25 cellular contexts compared by ENCODE assay signal in genomic region chr6:125232466-125232865, GRCh38.
DNase-seq lines count a peak whose midpoint lies in the region; ATAC-seq and TF ChIP-seq lines count a peak whose summit lies in the region.
"Had no signal": no experiment of that assay in that cellular context is flagged by ENCODE, and none has a peak within 500 bp of the region (broad histone marks: within the 10 kb centered on the region; RNA-seq: fewer than 3 reads in every experiment).

No MANE protein-coding gene starts in this region.

- peak overlapping the region; percentile 61 to 74; a peak in 2 of 4 replicates for H4K8ac ChIP-seq in IMR-90 (ENCODE audit: low read depth in 2 of 2, low read length in 2 of 2)

- peak overlapping the region; percentile 34; the same call in 1 of the 2 replicates for H3K4ac ChIP-seq in IMR-90 (ENCODE audit: low read depth, low read length)

- no CpG with 5 or more reads among the region's 1 CpG for whole genome bisulfite sequencing in IMR-90 (ENCODE audit: extremely low coverage in 2 of 2, insufficient read length in 1 of 2), 2 experiments

- H3K4me2 ChIP-seq in IMR-90 (ENCODE audit: low read depth, low read length): no peak overlapping the region; the same call in 1 of the 2 replicates
- H3K4me2 ChIP-seq: GM23338, PC-9 had no signal

- H2BK15ac ChIP-seq in IMR-90 (ENCODE audit: low read depth, low read length): no peak overlapping the region

- no peaks in the 10 kb centered on the region for H3K9me3 ChIP-seq in IMR-90 (ENCODE audit: control insufficient read depth, insufficient read depth, low read length)
- H3K9me3 ChIP-seq: uterus had no signal

- CTCF ChIA-PET in AG04449 (lab: Yijun Ruan, JAX): no interaction called here
- CTCF ChIA-PET in IMR-90 (lab: Yijun Ruan, JAX): no interaction called here

- H3K14ac ChIP-seq in IMR-90 (replicated peaks; ENCODE audit: low read depth, low read length): no peak overlapping the region

- peak overlapping the region; percentile 80 for H2BK5ac ChIP-seq in IMR-90 (ENCODE audit: low read depth, low read length, poor library complexity, severe bottlenecking)

- H3K9me1 ChIP-seq in IMR-90 (ENCODE audit: insufficient read depth, low read length): no peaks in the 10 kb centered on the region; the same call in 1 of the 2 replicates

- peak overlapping the region; percentile 39 to 95 (median 67) for H3K27ac Mint-ChIP-seq in nephron
- H3K27ac Mint-ChIP-seq: activated CD4-positive, alpha-beta T cell treated with anti-CD3 and anti-CD28 coated beads, Interleukin-2, amount 10 ng/mL, durations not matched to agents 24 days and 14 days; activated CD8-positive, alpha-beta memory T cell treated with anti-CD3 and anti-CD28 coated beads, Interleukin-2, amount 10 ng/mL, durations not matched to agents 7 days and 5 days; activated naive CD8-positive, alpha-beta T cell treated with anti-CD3 and anti-CD28 coated beads for 36 hours; activated T-helper 17 cell treated with anti-CD3 and anti-CD28 coated beads, Interleukin-2, amount 50 U/mL, for 72 hours; GM23338 had no signal

- no peak overlapping the region for H3K56ac ChIP-seq in IMR-90 (ENCODE audit: extremely low read depth, insufficient read depth, low read length)

- H2BK120ac ChIP-seq in IMR-90 (ENCODE audit: low read depth, low read length): peak overlapping the region; percentile 49; the same call in 1 of the 2 replicates

- no TSS peak for BruUV-seq in IMR-90 (replicated peaks; lab: Mats Ljungman, UMichigan)

- H3K9ac ChIP-seq in IMR-90 (ENCODE audit: low read depth, low read length): no peak overlapping the region

- in situ Hi-C loops in IMR-90 (cut with MboI; ENCODE audit: low sequenced_read_pairs): no loop called here

- no peak overlapping the region for H2AFZ ChIP-seq in IMR-90 (replicated peaks; ENCODE audit: low read length, poor library complexity)
- H2AFZ ChIP-seq: GM23338, PC-9 had no signal

- H3K9me3 Mint-ChIP-seq in nephron: no peaks in the 10 kb centered on the region
- H3K9me3 Mint-ChIP-seq: activated CD4-positive, alpha-beta T cell treated with anti-CD3 and anti-CD28 coated beads, Interleukin-2, amount 10 ng/mL, durations not matched to agents 24 days and 14 days; activated naive CD8-positive, alpha-beta T cell treated with anti-CD3 and anti-CD28 coated beads for 36 hours; activated T-helper 17 cell treated with anti-CD3 and anti-CD28 coated beads, Interleukin-2, amount 50 U/mL, for 72 hours; GM23338 had no signal

- H3K27me3 ChIP-seq in IMR-90 (ENCODE audit: control insufficient read depth, insufficient read depth, low read length): no peaks in the 10 kb centered on the region
- H3K27me3 ChIP-seq: brain microvascular endothelial cell, uterus had no signal

- no peak overlapping the region for H2AK9ac ChIP-seq in IMR-90 (replicated peaks; ENCODE audit: low read depth, low read length, poor library complexity)

- no peak for TF ChIP-seq CTCF in AG04449 (IDR thresholded peaks at IDR 0.05; ENCODE audit: insufficient read depth, low read length, missing control alignments)
- TF ChIP-seq CTCF in IMR-90 (conservative IDR thresholded peaks at IDR 0.05; ENCODE audit: low read depth, low read length): no peak
- no peak for TF ChIP-seq CTCF in epithelial cell of esophagus (IDR thresholded peaks at IDR 0.05; ENCODE audit: insufficient read depth, low read depth, low read length, missing control alignments)
- no peak for TF ChIP-seq CTCF in nephron (IDR thresholded peaks at IDR 0.05; ENCODE audit: unreplicated experiment in 3 of 3)

- no peaks in the 10 kb centered on the region for H3K27me3 Mint-ChIP-seq in nephron (ENCODE audit: low read depth)
- H3K27me3 Mint-ChIP-seq: activated CD4-positive, alpha-beta T cell treated with anti-CD3 and anti-CD28 coated beads, Interleukin-2, amount 10 ng/mL, durations not matched to agents 24 days and 14 days; activated CD8-positive, alpha-beta memory T cell treated with anti-CD3 and anti-CD28 coated beads, Interleukin-2, amount 10 ng/mL, durations not matched to agents 7 days and 5 days; activated naive CD8-positive, alpha-beta T cell treated with anti-CD3 and anti-CD28 coated beads for 36 hours had no signal

- H3K27ac ChIP-seq in IMR-90 (ENCODE audit: insufficient read depth, low read length): peak overlapping the region; percentile 52; the same call in 1 of the 2 replicates
- H3K27ac ChIP-seq: brain microvascular endothelial cell, C4-2B, PC-9, uterus had no signal

- POLR2A ChIA-PET in AG04449 (lab: Yijun Ruan, JAX) (no interaction called here), IMR-90 (lab: Charles Lee; ENCODE audit: unreplicated experiment) (no interaction called here)

- H3K18ac ChIP-seq in IMR-90 (ENCODE audit: low read depth, low read length): peak overlapping the region; percentile 94; the same call in 1 of the 2 replicates

- TF ChIP-seq POLR2A in IMR-90 (IDR thresholded peaks at IDR 0.05; ENCODE audit: low read depth, low read length): no peak

- H3K4me3 ChIP-seq in AG04449 (ENCODE audit: low read depth, low read length) (no peak overlapping the region), IMR-90 (ENCODE audit: insufficient read depth, low read depth, low read length) (no peak overlapping the region), epithelial cell of esophagus (ENCODE audit: low read length) (no peak overlapping the region)
- H3K4me3 ChIP-seq: GM23338, PC-9, uterus had no signal

- no peaks in the 10 kb centered on the region for H3K36me3 Mint-ChIP-seq in nephron (ENCODE audit: low read depth)
- H3K36me3 Mint-ChIP-seq: activated CD8-positive, alpha-beta memory T cell treated with anti-CD3 and anti-CD28 coated beads, Interleukin-2, amount 10 ng/mL, durations not matched to agents 7 days and 5 days; activated naive CD8-positive, alpha-beta T cell treated with anti-CD3 and anti-CD28 coated beads for 36 hours had no signal

- intact Hi-C loops in IMR-90 (cut with micrococcal nuclease): no loop called here

- no peaks in the 10 kb centered on the region for H3K36me3 ChIP-seq in IMR-90 (ENCODE audit: control insufficient read depth, insufficient read depth, low read length)
- H3K36me3 ChIP-seq: brain microvascular endothelial cell, uterus had no signal

- no peak overlapping the region for H4K91ac ChIP-seq in IMR-90 (ENCODE audit: insufficient read depth, low read depth, low read length)

- no peak overlapping the region for H3K4me3 Mint-ChIP-seq in nephron
- H3K4me3 Mint-ChIP-seq: activated CD4-positive, alpha-beta T cell treated with anti-CD3 and anti-CD28 coated beads, Interleukin-2, amount 10 ng/mL, durations not matched to agents 24 days and 14 days; activated CD8-positive, alpha-beta memory T cell treated with anti-CD3 and anti-CD28 coated beads, Interleukin-2, amount 10 ng/mL, durations not matched to agents 7 days and 5 days; activated naive CD8-positive, alpha-beta T cell treated with anti-CD3 and anti-CD28 coated beads for 36 hours; activated T-helper 17 cell treated with anti-CD3 and anti-CD28 coated beads, Interleukin-2, amount 50 U/mL, for 72 hours; GM23338 had no signal

- TF ChIP-seq RAD21 in IMR-90 (IDR thresholded peaks at IDR 0.05; ENCODE audit: low read length): no peak

- H3K4me1 ChIP-seq in IMR-90 (ENCODE audit: control insufficient read depth, insufficient read depth, low read length): peaks cover 16% of the 10 kb centered on the region
- H3K4me1 ChIP-seq: uterus had no signal

- H3K4me1 Mint-ChIP-seq in nephron: peaks cover 21% of the 10 kb centered on the region
- H3K4me1 Mint-ChIP-seq: activated CD4-positive, alpha-beta T cell treated with anti-CD3 and anti-CD28 coated beads, Interleukin-2, amount 10 ng/mL, durations not matched to agents 24 days and 14 days; activated CD8-positive, alpha-beta memory T cell treated with anti-CD3 and anti-CD28 coated beads, Interleukin-2, amount 10 ng/mL, durations not matched to agents 7 days and 5 days; activated naive CD8-positive, alpha-beta T cell treated with anti-CD3 and anti-CD28 coated beads for 36 hours; activated T-helper 17 cell treated with anti-CD3 and anti-CD28 coated beads, Interleukin-2, amount 50 U/mL, for 72 hours had no signal

- peak overlapping the region; percentile 89; the same call in 1 of the 2 replicates for H4K5ac ChIP-seq in IMR-90 (ENCODE audit: low read depth, low read length)

- dilution Hi-C loops in IMR-90 (cut with HindIII; ENCODE audit: low sequenced_read_pairs, unreplicated experiment): no loop called here

- H2AK5ac ChIP-seq in IMR-90 (ENCODE audit: low read depth, low read length): no peak overlapping the region

- no peaks in the 10 kb centered on the region for H3K79me1 ChIP-seq in IMR-90 (ENCODE audit: low read depth in 1 of 2, low read length in 2 of 2)

- DNase-seq in AG04449 (ENCODE audit: low read depth, low spot score) (peak; percentile 59), IMR-90 (peak; percentile 13), epithelial cell of esophagus (ENCODE audit: low read depth) (peak; percentile 16), SK-N-DZ (ENCODE audit: low spot score) (no peak), NCI-H1105 treated with DMSO at 0.1 percent for 48 hours (lab: John Stamatoyannopoulos, UW) (no peak), CD1c-positive myeloid dendritic cell (ENCODE audit: extremely low spot score) (no peak)
- DNase-seq: activated CD4-positive, alpha-beta T cell treated with anti-CD3 and anti-CD28 coated beads, Interleukin-2, amount 10 ng/mL, durations not matched to agents 24 days and 14 days; activated CD8-positive, alpha-beta memory T cell treated with anti-CD3 and anti-CD28 coated beads, Interleukin-2, amount 10 ng/mL, durations not matched to agents 7 days and 5 days; activated naive CD8-positive, alpha-beta T cell treated with anti-CD3 and anti-CD28 coated beads for 36 hours; brain microvascular endothelial cell; DMS 273 treated with DMSO at 0.1 percent for 48 hours; KBM-7; left colon; midbrain; MV-4-11; NCI-H187 treated with DMSO at 0.1 percent for 48 hours; NCI-H2227 treated with DMSO at 0.1 percent for 48 hours; PC-9; stimulated activated CD4-positive, alpha-beta T cell treated with anti-CD3 and anti-CD28 coated beads, Interleukin-4, amount 100 ng/mL, for 4 hours; uterus had no signal

- H2BK20ac ChIP-seq in IMR-90 (ENCODE audit: low read depth, low read length): peak overlapping the region; percentile 73; the same call in 1 of the 2 replicates

- ATAC-seq in IMR-90 (ENCODE audit: low read depth): peak; percentile 52; the same call in 1 of the 2 replicates
- ATAC-seq in HG03159 (IDR thresholded peaks at IDR 0.05; ENCODE audit: unreplicated experiment): no peak
- ATAC-seq: activated CD8-positive, alpha-beta memory T cell treated with anti-CD3 and anti-CD28 coated beads, Interleukin-2, amount 10 ng/mL, durations not matched to agents 7 days and 5 days; activated T-helper 17 cell treated with anti-CD3 and anti-CD28 coated beads, Interleukin-2, amount 50 U/mL, for 72 hours; GM23338; left colon had no signal

- H4K20me1 ChIP-seq in IMR-90 (ENCODE audit: insufficient read depth, low read length): no peaks in the 10 kb centered on the region

- no peak overlapping the region for H3K23ac ChIP-seq in IMR-90 (ENCODE audit: low read depth, low read length)

TF ChIP-seq in IMR-90, 13 proteins besides CTCF, POLR2A, EP300 and RAD21:
- TF ChIP-seq CEBPB (IDR thresholded peaks at IDR 0.05; ENCODE audit: low read depth, low read length): peak; percentile 81
- no peak for TF ChIP-seq RCOR1 (IDR thresholded peaks at IDR 0.05; ENCODE audit: insufficient replicate concordance, low read length)

Comparison
In these comparisons a context has a peak if more than half of its experiments do, and no peak if none do; other contexts are left out.
1. DNase-seq: peak in AG04449 (single experiment), IMR-90 (single experiment) and epithelial cell of esophagus (single experiment); none in SK-N-DZ (single experiment), NCI-H1105 treated with DMSO at 0.1 percent for 48 hours (single experiment) and CD1c-positive myeloid dendritic cell (single experiment).